Comparison of ENCODE assay signal across 14 cellular contexts in genomic region chr5:115599924-115600323, GRCh38. TPM values are rescaled to one million over a fixed set of nuclear protein-coding genes. Genes with fewer than 3 reads are reported as not detected.
DNase-seq lines count a peak whose midpoint lies in the region; ATAC-seq and TF ChIP-seq lines count a peak whose summit lies in the region.
"Had no signal": no experiment of that assay in that cellular context is flagged by ENCODE, and none has a peak within 500 bp of the region (broad histone marks: within the 10 kb centered on the region; RNA-seq: fewer than 3 reads in every experiment).

No MANE protein-coding gene starts in this region.

- no peak overlapping the region for H4K91ac ChIP-seq in trophoblast cell (ENCODE audit: low read depth, low read length)

- H3F3A ChIP-seq in smooth muscle cell (ENCODE audit: low read depth) = peaks cover 15% of the 10 kb centered on the region

- no peaks in the 10 kb centered on the region for H3K27me3 ChIP-seq in fibroblast of lung (ENCODE audit: control insufficient read depth, insufficient read depth, low read length)
- H3K27me3 ChIP-seq in smooth muscle cell (ENCODE audit: low read depth) = no peaks in the 10 kb centered on the region
- no peaks in the 10 kb centered on the region for H3K27me3 ChIP-seq in trophoblast cell (ENCODE audit: insufficient read depth, low read length)
- H3K27me3 ChIP-seq: MG63 had no signal

- H3K9ac ChIP-seq in fibroblast of lung (ENCODE audit: insufficient read depth, low read length) (no peak overlapping the region), smooth muscle cell (ENCODE audit: low read depth) (no peak overlapping the region), trophoblast cell (ENCODE audit: low read length) (no peak overlapping the region)

- 50% methylated on average over 2 of the region's 2 CpGs for WGBS in smooth muscle cell (ENCODE audit: low lambda C conversion rate)
- WGBS in trophoblast cell (ENCODE audit: extremely low coverage, insufficient coverage, insufficient read length) = no CpG with 5 or more reads among the region's 2 CpGs

- no peak overlapping the region for H3K4ac ChIP-seq in trophoblast cell (ENCODE audit: low read depth, low read length)

- H3K27ac ChIP-seq in fibroblast of lung (ENCODE audit: insufficient read depth, low read length) = no peak overlapping the region
- peak overlapping the region; percentile 93 for H3K27ac ChIP-seq in smooth muscle cell (ENCODE audit: low read depth)
- no peak overlapping the region for H3K27ac ChIP-seq in trophoblast cell (ENCODE audit: low read depth, low read length)
- H3K27ac ChIP-seq: PC-9 had no signal

- peak; percentile 7 for ATAC-seq in GM18861 (IDR thresholded peaks at IDR 0.05; ENCODE audit: unreplicated experiment)
- ATAC-seq in HG03558 (IDR thresholded peaks at IDR 0.05; ENCODE audit: extremely low read depth, unreplicated experiment) = peak; percentile 2
- ATAC-seq in HG02763 (IDR thresholded peaks at IDR 0.05; ENCODE audit: unreplicated experiment) = no peak
- ATAC-seq in HG02852 (IDR thresholded peaks at IDR 0.05; ENCODE audit: unreplicated experiment) = no peak

- no peak overlapping the region for H2BK12ac ChIP-seq in trophoblast cell (ENCODE audit: low read length)

- H3K36me3 ChIP-seq in fibroblast of lung (ENCODE audit: control insufficient read depth, insufficient read depth, low read length) (no peaks in the 10 kb centered on the region), smooth muscle cell (ENCODE audit: low read depth) (no peaks in the 10 kb centered on the region), trophoblast cell (ENCODE audit: control insufficient read depth in 1 of 2, insufficient read depth in 2 of 2, low read length in 2 of 2) (peaks cover 0 to 5% of the 10 kb centered on the region in 2 experiments)

- peaks cover 68% of the 10 kb centered on the region for H3K79me2 ChIP-seq in fibroblast of lung (ENCODE audit: control insufficient read depth, insufficient read depth, low read length)
- peaks cover 69% of the 10 kb centered on the region for H3K79me2 ChIP-seq in smooth muscle cell (ENCODE audit: low read depth)
- peaks cover 3% of the 10 kb centered on the region for H3K79me2 ChIP-seq in trophoblast cell (ENCODE audit: control insufficient read depth, insufficient read depth, low read length, poor library complexity)

- H3K4me2 ChIP-seq in fibroblast of lung (ENCODE audit: extremely low read depth, insufficient read depth, low read length) = peak overlapping the region; percentile 91
- peak overlapping the region; percentile 100 for H3K4me2 ChIP-seq in smooth muscle cell
- no peak overlapping the region for H3K4me2 ChIP-seq in trophoblast cell (ENCODE audit: low read length)
- H3K4me2 ChIP-seq: PC-9 had no signal

- H4K8ac ChIP-seq in trophoblast cell (ENCODE audit: low read depth, low read length) = no peak overlapping the region

- no peak overlapping the region for H3K18ac ChIP-seq in trophoblast cell (ENCODE audit: low read length)

- H3K14ac ChIP-seq in trophoblast cell (ENCODE audit: low read length) = no peak overlapping the region

- peaks cover 5% of the 10 kb centered on the region for H3K79me1 ChIP-seq in trophoblast cell (ENCODE audit: low read length)

- peaks cover 5% of the 10 kb centered on the region for H3K4me1 ChIP-seq in fibroblast of lung (ENCODE audit: control insufficient read depth, extremely low read depth, insufficient read depth, low read length)
- peaks cover 33% of the 10 kb centered on the region for H3K4me1 ChIP-seq in smooth muscle cell (ENCODE audit: low read depth)
- H3K4me1 ChIP-seq in trophoblast cell (ENCODE audit: control insufficient read depth in 1 of 2, insufficient read depth in 2 of 2, low read length in 2 of 2) = peaks cover 3 to 7% of the 10 kb centered on the region in 2 experiments

- H3K9me3 ChIP-seq in fibroblast of lung (ENCODE audit: control insufficient read depth, insufficient read depth, low read depth, low read length) = no peaks in the 10 kb centered on the region
- H3K9me3 ChIP-seq in smooth muscle cell (replicated peaks; ENCODE audit: low read depth) = no peaks in the 10 kb centered on the region
- no peaks in the 10 kb centered on the region for H3K9me3 ChIP-seq in trophoblast cell (ENCODE audit: insufficient read depth, low read depth, low read length)
- H3K9me3 ChIP-seq: MG63 had no signal

- no peak overlapping the region for H3K23ac ChIP-seq in trophoblast cell (ENCODE audit: low read length)

- DNase-seq in fibroblast of lung (ENCODE audit: low read depth in 2 of 2) (peak in 1 of 2 donors; percentile 52), smooth muscle cell (lab: John Stamatoyannopoulos, UW; ENCODE audit: unreplicated experiment) (no peak), trophoblast cell (no peak)
- DNase-seq: Calu3; effector memory CD4-positive, alpha-beta T cell; MG63; NCI-H2227 treated with DMSO at 0.1 percent for 48 hours; PC-9; stimulated activated CD4-positive, alpha-beta T cell treated with anti-CD3 and anti-CD28 coated beads, Interleukin-4, amount 100 ng/mL, for 4 hours; T-helper 9 cell had no signal

- no peak overlapping the region for H2BK120ac ChIP-seq in trophoblast cell (ENCODE audit: insufficient read depth, low read length, poor library complexity)

- H4K12ac ChIP-seq in trophoblast cell (ENCODE audit: low read depth, low read length) = no peak overlapping the region

- H3K4me3 ChIP-seq in fibroblast of lung (replicated peaks in 1 of 4; ENCODE audit: control extremely low read depth in 1 of 4, insufficient read depth in 1 of 4, low read depth in 3 of 4, low read length in 4 of 4) = peak overlapping the region; percentile 74 to 98 (median 83)
- no peak overlapping the region for H3K4me3 ChIP-seq in smooth muscle cell
- no peak overlapping the region for H3K4me3 ChIP-seq in trophoblast cell (ENCODE audit: low read depth, low read length)
- H3K4me3 ChIP-seq: MG63, PC-9 had no signal

- H2AFZ ChIP-seq in fibroblast of lung (ENCODE audit: low read length) (no peak overlapping the region), smooth muscle cell (ENCODE audit: low read depth) (no peak overlapping the region), trophoblast cell (ENCODE audit: insufficient read depth, low read length, poor library complexity) (no peak overlapping the region)
- H2AFZ ChIP-seq: PC-9 had no signal

- TF ChIP-seq CTCF in fibroblast of lung (conservative IDR thresholded peaks at IDR 0.05 in 1 of 2, IDR thresholded peaks at IDR 0.05 in 1 of 2; ENCODE audit: low read depth in 1 of 2, low read length in 2 of 2) = no peak
- no peak for TF ChIP-seq CTCF in smooth muscle cell (IDR thresholded peaks at IDR 0.05; ENCODE audit: borderline replicate concordance, insufficient read depth, poor library complexity, severe bottlenecking)

- H2BK5ac ChIP-seq in trophoblast cell (ENCODE audit: low read depth, low read length, poor library complexity) = no peak overlapping the region

- no peaks in the 10 kb centered on the region for H4K20me1 ChIP-seq in fibroblast of lung (ENCODE audit: control insufficient read depth, extremely low read depth, insufficient read depth, low read length)
- H4K20me1 ChIP-seq in smooth muscle cell (ENCODE audit: low read depth) = peaks cover 46% of the 10 kb centered on the region

- no peak overlapping the region for H2AK5ac ChIP-seq in trophoblast cell (ENCODE audit: low read length)

RNA-seq across cellular contexts. Expression of gene TICAM2, which starts 2.4 kb away (rescaled TPM):
- total RNA-seq in fibroblast of lung (4.1 and 8.8 TPM in 2 replicates), smooth muscle cell (13.3 and 17.7 TPM in 2 replicates)
- polyA plus RNA-seq in fibroblast of lung (8.1 and 10.3 TPM in 2 replicates), smooth muscle cell (8.3 and 11.5 TPM in 2 replicates)
- polyA plus RNA-seq in fibroblast of lung (2012) = 10.1 and 10.4 TPM in 2 replicates
- polyA minus RNA-seq in fibroblast of lung (ENCODE audit: low replicate concordance) = 0.08 and 0.19 TPM in 2 replicates
- 0.33 and 0.44 TPM in 2 replicates for polyA plus RNA-seq in trophoblast cell (2013)

RNA-seq across cellular contexts. Expression of gene TMED7, which starts 25.9 kb away (rescaled TPM):
- total RNA-seq in fibroblast of lung (82.2 and 104 TPM in 2 replicates), smooth muscle cell (236 and 293 TPM in 2 replicates)
- polyA plus RNA-seq in fibroblast of lung (109 and 154 TPM in 2 replicates), smooth muscle cell (71.5 and 91.5 TPM in 2 replicates)
- polyA plus RNA-seq in fibroblast of lung (2012) = 60.9 and 86.3 TPM in 2 replicates
- polyA minus RNA-seq in fibroblast of lung (ENCODE audit: low replicate concordance) = 16.4 and 28.3 TPM in 2 replicates
- polyA plus RNA-seq in trophoblast cell (2013) = 66.0 and 66.5 TPM in 2 replicates

RNA-seq across cellular contexts. Expression of gene FEM1C, which starts 55.3 kb away (rescaled TPM):
- total RNA-seq in fibroblast of lung (20.3 and 53.2 TPM in 2 replicates), smooth muscle cell (31.7 and 35.7 TPM in 2 replicates)
- polyA plus RNA-seq in fibroblast of lung (26.4 and 27.2 TPM in 2 replicates), smooth muscle cell (5.9 and 7.8 TPM in 2 replicates)
- 16.3 and 16.6 TPM in 2 replicates for polyA plus RNA-seq in fibroblast of lung (2012)
- polyA minus RNA-seq in fibroblast of lung (ENCODE audit: low replicate concordance) = 6.1 and 11.7 TPM in 2 replicates
- 6.8 and 7.1 TPM in 2 replicates for polyA plus RNA-seq in trophoblast cell (2013)

Comparison
In these comparisons a context has a peak if more than half of its experiments do, and no peak if none do; other contexts are left out.
1. ATAC-seq: peak in GM18861 (single experiment) and HG03558 (single experiment); none in HG02763 (single experiment) and HG02852 (single experiment).
2. H3K4me3 ChIP-seq: peak in fibroblast of lung (4 of 4); none in smooth muscle cell (single experiment) and trophoblast cell (single experiment).